Comparison of ENCODE assay signal across 8 cellular contexts in the genomic region with DNA sequence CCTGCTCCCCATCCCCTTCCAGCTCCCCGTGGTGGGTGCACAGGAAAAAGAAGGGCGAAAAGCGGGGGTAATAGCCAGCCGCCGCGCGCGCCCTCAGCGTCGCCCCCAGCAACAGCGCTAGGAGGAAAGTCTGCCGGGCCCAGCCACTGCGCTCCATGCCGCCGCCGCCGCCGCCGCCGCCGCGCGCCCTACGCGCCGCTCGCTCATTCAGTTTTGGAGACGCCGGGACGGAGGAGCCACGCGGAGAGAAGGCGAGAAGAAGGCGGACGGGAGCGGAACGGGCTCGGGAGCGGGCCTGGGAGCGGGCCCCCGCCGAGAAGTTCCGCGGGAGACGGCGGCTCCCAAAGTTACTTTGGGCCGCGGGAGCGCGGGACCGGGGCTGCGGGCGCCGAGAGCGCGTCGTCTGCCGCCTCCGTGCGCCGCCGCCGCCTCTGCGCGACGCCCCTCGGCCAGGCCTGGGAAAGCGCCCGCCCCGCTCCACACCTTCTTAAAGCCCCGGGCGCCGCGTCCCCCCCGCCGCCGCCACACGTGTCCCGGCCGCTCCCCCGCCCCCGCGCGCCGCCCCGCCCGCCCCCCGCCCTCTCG. TPM values are rescaled to one million over a fixed set of nuclear protein-coding genes. Genes with fewer than 3 reads are reported as not detected.
A peak's percentile ranks its signal among the peaks of the same experiment; 100 is the strongest.
DNase-seq lines count a peak whose midpoint lies in the region; ATAC-seq, FAIRE-seq and TF ChIP-seq lines count a peak whose summit lies in the region.

Gene RELN (minus strand): TSS at position 459 of the 585 bp plus-strand sequence. CDS start 302 bp downstream, at position 157.

- H2BK15ac ChIP-seq in H9 (ENCODE audit: low read depth, low read length): no peak within 1 kb of the TSS

- H3K4me1 Mint-ChIP-seq in H9 (peaks cover 6 to 7% of the 10 kb centered on the region in 2 experiments), T-cell (peaks cover 7 to 14% (median 13%) of the 10 kb centered on the region in 3 donors)

- H3K27ac ChIP-seq in H9 (ENCODE audit: insufficient read length, low read depth, low read length) (no peak within 1 kb of the TSS), parathyroid adenoma (no peak within 1 kb of the TSS)

- H3K36me3 Mint-ChIP-seq in H9 (ENCODE audit: insufficient read depth in 1 of 3, low read depth in 3 of 3) (no peaks in the 10 kb centered on the region; a peak in 1 of 7 replicates), T-cell (no peaks in the 10 kb centered on the region)

- H3K23me2 ChIP-seq in H9 (ENCODE audit: insufficient read length, low read depth, low read length, poor library complexity, severe bottlenecking): peaks cover 16% of the 10 kb centered on the region

- H4K5ac ChIP-seq in H9 (ENCODE audit: insufficient read length, low read depth, low read length): no peak within 1 kb of the TSS

- no peak for ATAC-seq in T-cell (replicated peaks in 1 of 4)

- H3K4ac ChIP-seq in H9 (ENCODE audit: low read depth, low read length): no peak within 1 kb of the TSS

- FAIRE-seq in GM12892 (lab: Jason Lieb, UNC): no peak

- H4K8ac ChIP-seq in H9 (replicated peaks; ENCODE audit: insufficient read length, low read depth, low read length): no peak within 1 kb of the TSS

- no peak within 1 kb of the TSS for H3K56ac ChIP-seq in H9 (ENCODE audit: insufficient read length, low read depth, low read length)

- DNase-seq in BJ (ENCODE audit: low read depth) (no peak), H9 (peak; percentile 48), T-cell (no peak), fibroblast of villous mesenchyme (ENCODE audit: low read depth) (peak; percentile 23), GM12892 (ENCODE audit: insufficient read length) (no peak), superior temporal gyrus (ENCODE audit: extremely low spot score) (no peak)
- no peak for DNase-seq in effector CD8-positive, alpha-beta T cell (lab: John Stamatoyannopoulos, UW)

- H3K27me3 ChIP-seq in BJ (ENCODE audit: control insufficient read depth, insufficient read depth, low read length): peaks cover 19% of the 10 kb centered on the region
- peaks cover 27% of the 10 kb centered on the region for H3K27me3 ChIP-seq in H9 (ENCODE audit: insufficient read depth, low read length)
- H3K27me3 ChIP-seq in parathyroid adenoma (ENCODE audit: control insufficient read depth, insufficient read depth, low read length): peaks cover 2% of the 10 kb centered on the region

- H3K4me2 ChIP-seq in H9 (ENCODE audit: insufficient read depth, insufficient read length, low read length): peak within 1 kb of the TSS; percentile 93
- peak within 1 kb of the TSS; percentile 64 for H3K4me2 ChIP-seq in parathyroid adenoma (ENCODE audit: low read length)

- CTCF ChIA-PET in BJ (lab: Yijun Ruan, JAX): no interaction called here
- CTCF ChIA-PET in T-cell (lab: Charles Lee): no interaction called here

- H3K9me3 Mint-ChIP-seq in H9 (no peaks in the 10 kb centered on the region; a peak in 1 of 5 replicates), T-cell (no peaks in the 10 kb centered on the region)

- no peak for TF ChIP-seq POLR2A in GM12892 (IDR thresholded peaks at IDR 0.05; ENCODE audit: low read depth, low read length)

- POLR2A ChIA-PET in BJ (lab: Charles Lee) (no interaction called here), T-cell (lab: Charles Lee) (no interaction called here)

- no peak within 1 kb of the TSS; the same call in 1 of the 2 replicates for H3K14ac ChIP-seq in H9 (ENCODE audit: insufficient read depth, low read length)

- H4K20me1 ChIP-seq in H9 (ENCODE audit: control insufficient read depth, insufficient read depth, insufficient read length): no peaks in the 10 kb centered on the region

- no peak within 1 kb of the TSS for H2BK5ac ChIP-seq in H9 (ENCODE audit: insufficient read length, low read length)

- H2BK20ac ChIP-seq in H9 (ENCODE audit: low read depth, low read length, poor library complexity, severe bottlenecking): no peak within 1 kb of the TSS

- no peak within 1 kb of the TSS for H2BK120ac ChIP-seq in H9 (ENCODE audit: low read depth, low read length, poor library complexity, severe bottlenecking)

- no peak within 1 kb of the TSS for H2BK12ac ChIP-seq in H9 (ENCODE audit: insufficient read length, low read depth, low read length)

- no peaks in the 10 kb centered on the region; the same call in 1 of the 2 replicates for H3K4me1 ChIP-seq in H9 (ENCODE audit: insufficient read depth, low read length)
- no peaks in the 10 kb centered on the region for H3K4me1 ChIP-seq in parathyroid adenoma

- H2AFZ ChIP-seq in H9 (ENCODE audit: low read length) (no peak within 1 kb of the TSS), parathyroid adenoma (peak within 1 kb of the TSS; percentile 58)

- H3K27ac Mint-ChIP-seq in H9 (peak within 1 kb of the TSS in 1 of 3 experiments; percentile 7; a peak in 1 of 7 replicates), T-cell (no peak within 1 kb of the TSS)

- peaks cover 80% of the 10 kb centered on the region for H3K27me3 Mint-ChIP-seq in H9 (ENCODE audit: low read depth)
- H3K27me3 Mint-ChIP-seq in T-cell: peaks cover 47% of the 10 kb centered on the region in 2 donors

- H3K79me2 ChIP-seq in H9 (ENCODE audit: insufficient read depth, low read length): no peaks in the 10 kb centered on the region
- H3K79me2 ChIP-seq in parathyroid adenoma: no peaks in the 10 kb centered on the region

- H3K36me3 ChIP-seq in BJ (ENCODE audit: control insufficient read depth, insufficient read depth, low read length) (no peaks in the 10 kb centered on the region), parathyroid adenoma (ENCODE audit: control insufficient read depth, insufficient read depth, low read length) (no peaks in the 10 kb centered on the region)

- no peaks in the 10 kb centered on the region for H3K9me3 ChIP-seq in H9 (ENCODE audit: control insufficient read depth, low read depth, low read length)
- H3K9me3 ChIP-seq in parathyroid adenoma (ENCODE audit: control insufficient read depth, low read length): no peaks in the 10 kb centered on the region

- peak within 1 kb of the TSS; percentile 49 to 87 for H3K4me3 Mint-ChIP-seq in H9
- H3K4me3 Mint-ChIP-seq in T-cell: peak within 1 kb of the TSS; percentile 50 to 70 (median 57)

- H3K79me1 ChIP-seq in H9 (ENCODE audit: insufficient read depth, low read depth, low read length, poor library complexity, severe bottlenecking): no peaks in the 10 kb centered on the region

- no peak within 1 kb of the TSS for H3K18ac ChIP-seq in H9 (ENCODE audit: insufficient read length, low read depth, low read length)

- TF ChIP-seq CTCF in BJ (IDR thresholded peaks at IDR 0.05; ENCODE audit: insufficient read depth, low read depth, low read length) (no peak), H9 (conservative IDR thresholded peaks at IDR 0.05) (no peak), fibroblast of villous mesenchyme (IDR thresholded peaks at IDR 0.05; ENCODE audit: insufficient read depth, low read depth, low read length) (no peak), parathyroid adenoma (IDR thresholded peaks at IDR 0.05) (no peak)

- no CpG with 5 or more reads among the region's 89 CpGs for WGBS in H9 (ENCODE audit: extremely low coverage, insufficient read length, low lambda C conversion rate)

- no peak within 1 kb of the TSS for H3K9ac ChIP-seq in H9 (ENCODE audit: extremely low read depth, insufficient read length, low read length)
- H3K9ac ChIP-seq in parathyroid adenoma: no peak within 1 kb of the TSS

- no peak within 1 kb of the TSS for H3K23ac ChIP-seq in H9 (ENCODE audit: insufficient read length, low read depth, low read length)

- no peak within 1 kb of the TSS for H2AK5ac ChIP-seq in H9 (ENCODE audit: insufficient read length, low read length)

- H3K4me3 ChIP-seq in BJ (ENCODE audit: low read depth, low read length): peak within 1 kb of the TSS; percentile 39
- peak within 1 kb of the TSS; percentile 37 for H3K4me3 ChIP-seq in fibroblast of villous mesenchyme (ENCODE audit: low read depth, low read length)
- peak within 1 kb of the TSS; percentile 25 for H3K4me3 ChIP-seq in parathyroid adenoma (ENCODE audit: low read depth, low read length)

- H3T11ph ChIP-seq in H9 (ENCODE audit: low read length): no peak within 1 kb of the TSS

- no peak within 1 kb of the TSS for H4K91ac ChIP-seq in H9 (ENCODE audit: insufficient read length, low read depth, low read length)

RNA-seq across cellular contexts. Expression of gene RELN, which starts in this region (rescaled TPM):
- polyA plus RNA-seq in BJ (2011; rRNA removed): 2.4 and 4.3 TPM in 2 replicates
- polyA minus RNA-seq in BJ (2011; rRNA and poly(A)+ RNA removed): 4.5 and 4.8 TPM in 2 replicates
- 0.02 TPM in 1 of 2 replicates, not detected in the other for total RNA-seq in H9 (2021)
- under 1 TPM in 3 of 5 donors, not detected in 2; 0.20 to 0.50 (median 0.41) TPM for total RNA-seq in T-cell
- total RNA-seq in fibroblast of villous mesenchyme: under 0.01 and 0.97 TPM in 2 replicates
- not detected for polyA plus RNA-seq in GM12892 (2012; ENCODE audit: missing spikeins)

Comparison
In these comparisons a context has a peak if more than half of its experiments do, and no peak if none do; other contexts are left out.
1. Peak in DNase-seq and H3K4me2 ChIP-seq in H9; RNA of the gene not detected or under 1 TPM.
2. Peak in DNase-seq and H3K4me3 ChIP-seq in fibroblast of villous mesenchyme; RNA of the gene not detected or under 1 TPM.